Comparison of ENCODE assay signal across 20 cellular contexts in the genomic region with DNA sequence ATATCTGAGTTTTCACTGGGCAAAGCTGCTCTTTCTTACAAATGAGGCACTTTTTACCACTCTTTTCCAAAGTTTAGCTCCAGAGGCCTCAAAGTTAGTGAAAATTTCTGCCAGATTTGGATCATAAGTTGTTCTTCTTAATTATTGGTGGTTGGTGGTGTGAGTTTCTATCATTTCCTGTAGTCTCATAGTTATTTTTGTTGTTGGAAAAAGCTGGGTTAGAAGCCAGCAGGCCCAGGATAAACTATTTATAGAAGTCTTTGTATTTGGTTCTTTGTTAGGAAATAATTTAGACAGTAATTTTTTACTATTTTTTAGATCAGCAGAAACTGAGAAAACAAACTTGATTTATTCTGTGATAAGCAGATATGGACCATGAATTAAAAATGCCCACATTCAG. TPM values are rescaled to one million over a fixed set of nuclear protein-coding genes. Genes with fewer than 3 reads are reported as not detected.
"Had no signal": no experiment of that assay in that cellular context is flagged by ENCODE, and none has a peak within 500 bp of the region (broad histone marks: within the 10 kb centered on the region; RNA-seq: fewer than 3 reads in every experiment).

No MANE protein-coding gene starts in this region.

- H3K9me3 Mint-ChIP-seq: activated naive CD8-positive, alpha-beta T cell treated with anti-CD3 and anti-CD28 coated beads for 36 hours; naive thymus-derived CD4-positive, alpha-beta T cell; stimulated activated effector memory CD8-positive, alpha-beta T cell treated with anti-CD3 and anti-CD28 coated beads, Interleukin-12 subunit alpha, Interleukin-12 subunit beta, amount 100 ng/mL, for 72 hours; type B pancreatic cell had no signal

- ATAC-seq: activated CD4-positive, CD25-positive, alpha-beta regulatory T cell treated with anti-CD3 and anti-CD28 coated beads, Interleukin-2, amount 50 U/mL, for 24 hours; left lung; naive thymus-derived CD4-positive, alpha-beta T cell; sciatic nerve; stimulated activated effector memory CD8-positive, alpha-beta T cell treated with anti-CD3 and anti-CD28 coated beads, Interleukin-12 subunit alpha, Interleukin-12 subunit beta, amount 100 ng/mL, for 72 hours had no signal

- H3K27me3 ChIP-seq: left lung, ovary, stomach, testis had no signal

- H3K4me3 Mint-ChIP-seq: activated naive CD8-positive, alpha-beta T cell treated with anti-CD3 and anti-CD28 coated beads for 36 hours; naive thymus-derived CD4-positive, alpha-beta T cell; stimulated activated effector memory CD8-positive, alpha-beta T cell treated with anti-CD3 and anti-CD28 coated beads, Interleukin-12 subunit alpha, Interleukin-12 subunit beta, amount 100 ng/mL, for 72 hours; type B pancreatic cell had no signal

- H3K27ac Mint-ChIP-seq: activated naive CD8-positive, alpha-beta T cell treated with anti-CD3 and anti-CD28 coated beads for 36 hours; stimulated activated effector memory CD8-positive, alpha-beta T cell treated with anti-CD3 and anti-CD28 coated beads, Interleukin-12 subunit alpha, Interleukin-12 subunit beta, amount 100 ng/mL, for 72 hours; type B pancreatic cell had no signal

- DNase-seq: activated CD4-positive, alpha-beta T cell treated with anti-CD3 and anti-CD28 coated beads, Interleukin-2, amount 50 U/mL, for 48 hours; activated naive CD4-positive, alpha-beta T cell; activated naive CD8-positive, alpha-beta T cell treated with anti-CD3 and anti-CD28 coated beads for 36 hours; amygdala; erythroblast; kidney; left lung; naive thymus-derived CD4-positive, alpha-beta T cell; ovary; stimulated activated CD4-positive, alpha-beta T cell treated with anti-CD3 and anti-CD28 coated beads, Interleukin-4, amount 100 ng/mL, for 24 hours; stomach; T-helper 1 cell; T-helper 9 cell; testis had no signal

- H3K27me3 Mint-ChIP-seq: activated naive CD8-positive, alpha-beta T cell treated with anti-CD3 and anti-CD28 coated beads for 36 hours; naive thymus-derived CD4-positive, alpha-beta T cell; type B pancreatic cell had no signal

- H3K27ac ChIP-seq: left lung, ovary, stomach, testis had no signal

- H3K36me3 ChIP-seq: ovary had no signal

- H3K4me3 ChIP-seq: left lung, ovary, stomach, testis had no signal

RNA-seq across cellular contexts. Expression of gene CYP24A1, which starts 44.7 kb away (rescaled TPM):
- total RNA-seq: activated naive CD8-positive, alpha-beta T cell treated with anti-CD3 and anti-CD28 coated beads for 36 hours; cardiac septum; pulmonary artery endothelial cell; sciatic nerve; stomach had no signal
- polyA plus RNA-seq: naive thymus-derived CD4-positive, alpha-beta T cell; ovary had no signal
